Comparison of ENCODE assay signal across 1 cellular context in genomic region chr2:99335911-99336779, GRCh38.
TF ChIP-seq lines count a peak whose summit lies in the region.

Gene TXNDC9 (minus strand): TSS chr2:99336333. CDS start chr2:99333210, 3,123 bp downstream.

TF ChIP-seq in K562, 482 proteins besides CTCF, POLR2A, EP300 and RAD21 (continued from another document):
- TF ChIP-seq, protein P1, sequence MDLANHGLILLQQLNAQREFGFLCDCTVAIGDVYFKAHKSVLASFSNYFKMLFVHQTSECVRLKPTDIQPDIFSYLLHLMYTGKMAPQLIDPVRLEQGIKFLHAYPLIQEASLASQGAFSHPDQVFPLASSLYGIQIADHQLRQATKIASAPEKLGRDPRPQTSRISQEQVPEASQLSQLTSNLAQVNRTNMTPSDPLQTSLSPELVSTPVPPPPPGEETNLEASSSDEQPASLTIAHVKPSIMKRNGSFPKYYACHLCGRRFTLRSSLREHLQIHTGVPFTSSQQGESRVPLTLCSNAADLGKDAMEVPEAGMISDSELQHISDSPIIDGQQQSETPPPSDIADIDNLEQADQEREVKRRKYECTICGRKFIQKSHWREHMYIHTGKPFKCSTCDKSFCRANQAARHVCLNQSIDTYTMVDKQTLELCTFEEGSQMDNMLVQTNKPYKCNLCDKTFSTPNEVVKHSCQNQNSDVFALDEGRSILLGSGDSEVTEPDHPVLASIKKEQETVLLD (IDR thresholded peaks at IDR 0.05): peak; percentile 79
- no peak for TF ChIP-seq ZFP1 (CRISPR knock-in tag; IDR thresholded peaks at IDR 0.05)
- TF ChIP-seq HDAC1 (IDR thresholded peaks at IDR 0.05): peak in 1 of 2 experiments; percentile 79; a peak in 2 of 4 replicates
- TF ChIP-seq SPI1 (IDR thresholded peaks at IDR 0.05; ENCODE audit: borderline replicate concordance, low read depth, low read length): no peak
- no peak for TF ChIP-seq ZNF146 (CRISPR knock-in tag; IDR thresholded peaks at IDR 0.05; ENCODE audit: unreplicated experiment)
- TF ChIP-seq NR2C1 (IDR thresholded peaks at IDR 0.05): peak; percentile 63; the same call in 1 of the 2 replicates
- TF ChIP-seq NR2C1 (tag; IDR thresholded peaks at IDR 0.05): peak; percentile 87
- TF ChIP-seq KAT2B (IDR thresholded peaks at IDR 0.05; ENCODE audit: low read depth, low read length): no peak
- TF ChIP-seq, protein P2, sequence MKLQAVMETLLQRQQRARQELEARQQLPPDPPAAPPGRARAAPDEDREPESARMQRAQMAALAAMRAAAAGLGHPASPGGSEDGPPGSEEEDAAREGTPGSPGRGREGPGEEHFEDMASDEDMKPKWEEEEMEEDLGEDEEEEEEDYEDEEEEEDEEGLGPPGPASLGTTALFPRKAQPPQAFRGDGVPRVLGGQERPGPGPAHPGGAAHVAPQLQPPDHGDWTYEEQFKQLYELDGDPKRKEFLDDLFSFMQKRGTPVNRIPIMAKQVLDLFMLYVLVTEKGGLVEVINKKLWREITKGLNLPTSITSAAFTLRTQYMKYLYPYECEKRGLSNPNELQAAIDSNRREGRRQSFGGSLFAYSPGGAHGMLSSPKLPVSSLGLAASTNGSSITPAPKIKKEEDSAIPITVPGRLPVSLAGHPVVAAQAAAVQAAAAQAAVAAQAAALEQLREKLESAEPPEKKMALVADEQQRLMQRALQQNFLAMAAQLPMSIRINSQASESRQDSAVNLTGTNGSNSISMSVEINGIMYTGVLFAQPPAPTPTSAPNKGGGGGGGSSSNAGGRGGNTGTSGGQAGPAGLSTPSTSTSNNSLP (IDR thresholded peaks at IDR 0.05; ENCODE audit: borderline replicate concordance, low read depth, low read length): no peak
- no peak for TF ChIP-seq CBFA2T3 (IDR thresholded peaks at IDR 0.05)
- no peak for TF ChIP-seq ATF1 (CRISPR knock-in tag; IDR thresholded peaks at IDR 0.05)
- peak; percentile 80 for TF ChIP-seq ATF1 (tag; IDR thresholded peaks at IDR 0.05)
- no peak for TF ChIP-seq TEAD2 (tag; IDR thresholded peaks at IDR 0.05)
- TF ChIP-seq STAT5B (CRISPR knock-in tag; IDR thresholded peaks at IDR 0.05): no peak
- TF ChIP-seq NR3C1 (CRISPR knock-in tag; IDR thresholded peaks at IDR 0.05): no peak
